ENCODE assay signal across 10 cellular contexts in the genomic region with DNA sequence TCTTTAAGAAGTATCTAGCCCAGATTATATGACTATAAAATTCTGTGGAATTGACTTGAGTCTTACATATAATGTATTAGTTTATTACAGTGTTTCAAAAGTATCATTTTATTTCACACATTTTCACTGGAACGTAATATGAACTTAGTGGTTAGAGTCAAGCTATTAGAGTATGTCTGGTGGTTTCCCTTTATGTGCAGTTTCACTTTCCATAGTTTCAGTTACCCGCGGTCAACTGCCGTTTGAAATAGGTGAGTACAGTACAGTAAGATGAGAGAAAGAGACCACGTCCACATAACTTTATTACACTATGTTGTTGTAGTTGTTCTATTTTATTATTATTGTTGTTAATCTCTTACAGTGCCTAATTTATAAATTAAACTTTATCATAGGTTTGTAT. TPM values are rescaled to one million over a fixed set of nuclear protein-coding genes. Genes with fewer than 3 reads are reported as not detected.
DNase-seq lines count a peak whose midpoint lies in the region; ATAC-seq and TF ChIP-seq lines count a peak whose summit lies in the region.
"Had no signal": no experiment of that assay in that cellular context is flagged by ENCODE, and none has a peak within 500 bp of the region (broad histone marks: within the 10 kb centered on the region; RNA-seq: fewer than 3 reads in every experiment).

No MANE protein-coding gene starts in this region.

- H3K4me1 ChIP-seq in body of pancreas, result peaks cover 6% of the 10 kb centered on the region
- H3K4me1 ChIP-seq: neural progenitor cell had no signal

- peaks cover 2% of the 10 kb centered on the region for H3K4me1 Mint-ChIP-seq in chondrocyte (ENCODE audit: low read depth)
- H3K4me1 Mint-ChIP-seq: neural progenitor cell had no signal

- no peak overlapping the region for H3K27ac ChIP-seq in SU-DHL-6 (ENCODE audit: low read depth, low read length)
- no peak overlapping the region for H3K27ac ChIP-seq in body of pancreas
- H3K27ac ChIP-seq: neural progenitor cell had no signal

- H3K27ac Mint-ChIP-seq in chondrocyte (ENCODE audit: unreplicated experiment), result no peak overlapping the region
- H3K27ac Mint-ChIP-seq: neural progenitor cell had no signal

- intact Hi-C loops in body of pancreas (cut with DNase I), result loop anchor here (5.0 kb wide), 1 partner anchor 817 kb away; no protein-coding TSS in a partner anchor

- TF ChIP-seq CTCF in SU-DHL-6 (IDR thresholded peaks at IDR 0.05; ENCODE audit: insufficient read depth, low read length, poor library complexity, severe bottlenecking) (no peak), chondrocyte (IDR thresholded peaks at IDR 0.05) (no peak), body of pancreas (IDR thresholded peaks at IDR 0.05) (no peak)

- H2AFZ ChIP-seq in SU-DHL-6 (ENCODE audit: low read depth, low read length, severe bottlenecking), result no peak overlapping the region
- H2AFZ ChIP-seq: neural progenitor cell had no signal

- no peaks in the 10 kb centered on the region for H3K36me3 Mint-ChIP-seq in chondrocyte (ENCODE audit: low read depth)
- H3K36me3 Mint-ChIP-seq: neural progenitor cell had no signal

- no peaks in the 10 kb centered on the region for H3K27me3 ChIP-seq in SU-DHL-6 (ENCODE audit: low read length)
- H3K27me3 ChIP-seq in body of pancreas, result no peaks in the 10 kb centered on the region
- H3K27me3 ChIP-seq: neural progenitor cell had no signal

- no peaks in the 10 kb centered on the region for H3K27me3 Mint-ChIP-seq in chondrocyte (ENCODE audit: low read depth)

- no peak overlapping the region for H3K9ac ChIP-seq in SU-DHL-6 (ENCODE audit: low read length)
- H3K9ac ChIP-seq: neural progenitor cell had no signal

- WGBS in body of pancreas, 2 donors, result 55 to 86% methylated on average over 5 of the region's 5 CpGs

- H3K4me2 ChIP-seq in SU-DHL-6 (ENCODE audit: low read depth, low read length, poor library complexity, severe bottlenecking), result peak overlapping the region; percentile 20
- H3K4me2 ChIP-seq: neural progenitor cell had no signal

- no peaks in the 10 kb centered on the region for H3K9me3 Mint-ChIP-seq in chondrocyte (ENCODE audit: low read depth)
- H3K9me3 Mint-ChIP-seq: neural progenitor cell had no signal

- no peaks in the 10 kb centered on the region for H3K79me2 ChIP-seq in SU-DHL-6 (ENCODE audit: insufficient read depth, low read length)

- H3K36me3 ChIP-seq in SU-DHL-6 (ENCODE audit: low read length) (no peaks in the 10 kb centered on the region), body of pancreas (replicated peaks in 1 of 2; ENCODE audit: insufficient read depth in 1 of 2, low read depth in 2 of 2) (no peaks in the 10 kb centered on the region)
- H3K36me3 ChIP-seq: neural progenitor cell had no signal

- H3F3A ChIP-seq in SU-DHL-6 (ENCODE audit: insufficient read depth), result peaks cover 4% of the 10 kb centered on the region; the same call in 1 of the 2 replicates

- H3K4me3 Mint-ChIP-seq in chondrocyte (ENCODE audit: unreplicated experiment), result no peak overlapping the region
- H3K4me3 Mint-ChIP-seq: neural progenitor cell had no signal

- H3K9me2 ChIP-seq in SU-DHL-6 (replicated peaks; ENCODE audit: insufficient read depth, low read length), result no peaks in the 10 kb centered on the region

- DNase-seq in CD1c-positive myeloid dendritic cell (ENCODE audit: extremely low spot score) (peak; percentile 4), D341Med (ENCODE audit: low spot score) (no peak), NCI-H748 treated with DMSO at 0.1 percent for 48 hours (lab: John Stamatoyannopoulos, UW) (no peak), chondrocyte (ENCODE audit: low spot score) (no peak), body of pancreas (no peak)
- DNase-seq: KBM-7 had no signal

- H4K20me1 ChIP-seq in SU-DHL-6 (ENCODE audit: low read depth, low read length), result no peaks in the 10 kb centered on the region

- H3K9me3 ChIP-seq in SU-DHL-6 (ENCODE audit: insufficient read depth, low read length) (no peaks in the 10 kb centered on the region), body of pancreas (no peaks in the 10 kb centered on the region)

- TF ChIP-seq POLR2A in body of pancreas (IDR thresholded peaks at IDR 0.05), result no peak

- ATAC-seq in GM19025 (IDR thresholded peaks at IDR 0.05; ENCODE audit: low read depth, unreplicated experiment) (peak; percentile 98), HG02973 (IDR thresholded peaks at IDR 0.05; ENCODE audit: unreplicated experiment) (peak; percentile 100), body of pancreas (no peak)

- H3K4me3 ChIP-seq in SU-DHL-6 (ENCODE audit: insufficient read depth, low read length, poor library complexity, severe bottlenecking), result no peak overlapping the region
- no peak overlapping the region for H3K4me3 ChIP-seq in body of pancreas
- H3K4me3 ChIP-seq: neural progenitor cell had no signal

RNA-seq across cellular contexts. Expression of a gene that starts 50.5 kb away (rescaled TPM):
- total RNA-seq in chondrocyte, result 18.0 to 23.0 TPM (median 18.6 TPM) in 3 replicates
- 10 to 100 TPM; 26.5 to 27.0 TPM for total RNA-seq in body of pancreas
